Comparison of ENCODE assay signal across 15 cellular contexts in the genomic region with DNA sequence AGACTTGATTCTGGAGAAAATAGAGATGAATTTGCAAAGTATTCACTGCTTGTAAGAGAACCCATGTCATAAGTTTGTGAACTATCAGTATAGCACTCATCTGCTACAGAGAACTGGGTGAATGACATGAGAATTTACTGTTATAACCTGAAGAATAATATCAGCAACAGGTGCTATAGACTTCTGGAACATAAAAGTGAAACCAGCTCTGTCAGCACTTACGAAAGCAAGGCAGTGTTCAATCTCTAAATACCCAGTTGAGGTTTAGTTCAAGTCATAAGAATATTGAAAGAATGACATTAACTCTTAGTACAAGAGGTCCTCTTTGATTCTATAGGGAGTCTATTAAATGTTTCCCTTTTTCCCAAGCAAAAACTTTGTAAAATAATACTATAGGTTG.
DNase-seq lines count a peak whose midpoint lies in the region; ATAC-seq and TF ChIP-seq lines count a peak whose summit lies in the region.
"Had no signal": no experiment of that assay in that cellular context is flagged by ENCODE, and none has a peak within 500 bp of the region (broad histone marks: within the 10 kb centered on the region; RNA-seq: fewer than 3 reads in every experiment).

No MANE protein-coding gene starts in this region.

- ATAC-seq in GM19351 (IDR thresholded peaks at IDR 0.05; ENCODE audit: unreplicated experiment): peak; percentile 70
- ATAC-seq: stimulated activated memory B cell treated with anti-CD40 and anti-IgM and Interleukin-4, amounts not matched to agents 10 μg/mL and 1 μg/mL and 100 μg/mL, for 72 hours had no signal

- H3K4me1 ChIP-seq in KMS-11 (ENCODE audit: low read depth, poor library complexity, severe bottlenecking): peaks cover 57% of the 10 kb centered on the region
- H3K4me1 ChIP-seq in skeletal muscle tissue (ENCODE audit: control insufficient read depth in 3 of 3, insufficient read depth in 3 of 3, low read length in 3 of 3): no peaks in the 10 kb centered on the region

- DNase-seq in dermis blood vessel endothelial cell: peak; percentile 31
- DNase-seq in activated naive CD4-positive, alpha-beta T cell treated with anti-CD3 and anti-CD28 coated beads, Interleukin-2, amount 50 U/mL, for 16 hours: no peak
- DNase-seq in HT-29 (ENCODE audit: low spot score): no peak
- DNase-seq in hypothalamus (lab: John Stamatoyannopoulos, UW): no peak
- DNase-seq: activated CD4-positive, alpha-beta T cell treated with anti-CD3 and anti-CD28 coated beads for 4 hours; activated naive CD8-positive, alpha-beta T cell treated with anti-CD3 and anti-CD28 coated beads, Interleukin-2, amount 10 ng/mL, durations not matched to agents 7 days and 5 days; caudate nucleus; KG1; NCI-H146; NCI-H345; SJCRH30 had no signal

- H3K27ac ChIP-seq in KMS-11: peak overlapping the region; percentile 56
- H3K27ac ChIP-seq in skeletal muscle tissue (ENCODE audit: low read depth, low read length): no peak overlapping the region
- H3K27ac ChIP-seq: SJCRH30 had no signal

- no peak for TF ChIP-seq CTCF in KMS-11 (conservative IDR thresholded peaks at IDR 0.05; ENCODE audit: low read depth, low read length)

- H4K20me1 ChIP-seq in KMS-11 (ENCODE audit: insufficient read depth): no peaks in the 10 kb centered on the region

- H3K9ac ChIP-seq in KMS-11: no peak overlapping the region
- H3K9ac ChIP-seq in skeletal muscle tissue (ENCODE audit: low read depth in 1 of 3, low read length in 3 of 3): no peak overlapping the region

- H2AFZ ChIP-seq in KMS-11 (ENCODE audit: low read depth): no peak overlapping the region

- H3K79me2 ChIP-seq in KMS-11 (ENCODE audit: insufficient read depth, low read depth): no peaks in the 10 kb centered on the region

- H3K36me3 ChIP-seq in KMS-11 (ENCODE audit: insufficient read depth): no peaks in the 10 kb centered on the region
- H3K36me3 ChIP-seq in skeletal muscle tissue (ENCODE audit: control insufficient read depth in 3 of 3, insufficient read depth in 3 of 3, low read length in 3 of 3): no peaks in the 10 kb centered on the region
- H3K36me3 ChIP-seq: SJCRH30 had no signal

- H3K4me2 ChIP-seq in KMS-11: peak overlapping the region; percentile 63

- no peaks in the 10 kb centered on the region for H3K9me3 ChIP-seq in skeletal muscle tissue (ENCODE audit: control insufficient read depth in 3 of 3, low read length in 3 of 3)
- H3K9me3 ChIP-seq: SJCRH30 had no signal

- H3K4me3 ChIP-seq in KMS-11 (IDR thresholded peaks at IDR 0.05; ENCODE audit: insufficient read depth, low read depth, low read length) (no peak overlapping the region), skeletal muscle tissue (ENCODE audit: low read length in 3 of 3) (peak overlapping the region in 2 of 3 donors; percentile 11 to 36)
- H3K4me3 ChIP-seq: SJCRH30 had no signal

- H3K27me3 ChIP-seq in KMS-11 (ENCODE audit: insufficient read depth, low read depth) (no peaks in the 10 kb centered on the region), skeletal muscle tissue (ENCODE audit: control insufficient read depth in 3 of 3, insufficient read depth in 3 of 3, low read length in 3 of 3) (no peaks in the 10 kb centered on the region)
- H3K27me3 ChIP-seq: SJCRH30 had no signal
